In the genomic region with DNA sequence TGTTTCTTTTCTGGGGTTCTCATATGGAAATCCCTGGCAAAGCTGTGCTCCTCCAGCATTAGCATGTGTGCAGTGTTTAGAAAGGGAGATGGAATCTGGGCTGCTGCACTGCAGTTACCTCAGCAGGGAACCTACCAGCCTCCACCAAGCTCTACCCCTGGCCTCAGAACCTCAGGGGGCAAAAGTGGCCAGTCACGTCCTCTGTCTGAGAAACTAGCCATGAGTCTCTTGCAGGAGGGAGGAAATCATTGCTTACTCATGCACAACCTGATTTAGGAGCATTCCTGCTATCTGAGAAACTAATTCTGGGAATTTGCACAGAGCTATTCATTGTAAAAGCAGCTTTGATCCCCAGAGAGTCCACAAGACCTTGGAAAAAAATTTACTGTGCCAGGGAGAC, we compare ENCODE assay signal across 11 cellular contexts.
DNase-seq lines count a peak whose midpoint lies in the region; ATAC-seq, FAIRE-seq and TF ChIP-seq lines count a peak whose summit lies in the region.
"Had no signal": no experiment of that assay in that cellular context is flagged by ENCODE, and none has a peak within 500 bp of the region (broad histone marks: within the 10 kb centered on the region; RNA-seq: fewer than 3 reads in every experiment).

No MANE protein-coding gene starts in this region.

- no peak overlapping the region for H2AFZ ChIP-seq in endothelial cell of umbilical vein (ENCODE audit: low read depth, low read length)

- FAIRE-seq in RCC 7860 (lab: Jason Lieb, UNC) (peak; percentile 93), endothelial cell of umbilical vein (lab: Jason Lieb, UNC) (peak; percentile 87)

- H4K20me1 ChIP-seq in endothelial cell of umbilical vein (replicated peaks; ENCODE audit: control insufficient read depth, extremely low read depth, insufficient read depth, low read length) = no peaks in the 10 kb centered on the region

- H3K36me3 Mint-ChIP-seq in osteocyte (ENCODE audit: unreplicated experiment) = peaks cover 29% of the 10 kb centered on the region

- TF ChIP-seq POLR2A in endothelial cell of umbilical vein (IDR thresholded peaks at IDR 0.05; ENCODE audit: low read depth, low read length) = peak; percentile 46

- H3K9me3 Mint-ChIP-seq in osteocyte (ENCODE audit: unreplicated experiment) = no peaks in the 10 kb centered on the region
- H3K9me3 Mint-ChIP-seq: activated T-helper 1 cell treated with anti-CD3 and anti-CD28 coated beads, Interleukin-12 subunit alpha, Interleukin-12 subunit beta, Interleukin-2, Interleukin-4 antibody, amounts not matched to agents 30 ng/mL and 10 ng/mL and 1 ng/mL, durations not matched to agents 14 hours and 24 hours and 36 hours had no signal

- intact Hi-C loops in endothelial cell of umbilical vein (cut with micrococcal nuclease) = loop anchor here (1.0 kb wide), 1 partner anchor 8 kb away; no protein-coding TSS in a partner anchor

- no peaks in the 10 kb centered on the region for H3K9me3 ChIP-seq in endothelial cell of umbilical vein (replicated peaks; ENCODE audit: control insufficient read depth, insufficient read depth, low read length)
- H3K9me3 ChIP-seq: esophagus squamous epithelium had no signal

- peaks cover 98% of the 10 kb centered on the region for H3K4me1 Mint-ChIP-seq in osteocyte (ENCODE audit: unreplicated experiment)

- no peaks in the 10 kb centered on the region for H3K27me3 Mint-ChIP-seq in osteocyte (ENCODE audit: unreplicated experiment)

- CTCF ChIA-PET in endothelial cell of umbilical vein (lab: Charles Lee) = interaction anchor here (0.7 to 14.5 kb wide), 12 partner anchors 9 to 236 kb away, joined by 3 to 139 read pairs (median 6); no protein-coding TSS in a partner anchor

- H3K9ac ChIP-seq in endothelial cell of umbilical vein (replicated peaks; ENCODE audit: extremely low read depth, insufficient read depth, low read length) = peak overlapping the region; percentile 55
- H3K9ac ChIP-seq: KMS-11 had no signal

- H3K79me2 ChIP-seq in endothelial cell of umbilical vein (ENCODE audit: control insufficient read depth, insufficient read depth, low read length) = peaks cover 75% of the 10 kb centered on the region

- ATAC-seq in GM21528 (IDR thresholded peaks at IDR 0.05; ENCODE audit: low FRiP score, unreplicated experiment) = no peak
- ATAC-seq in HG03520 (IDR thresholded peaks at IDR 0.05; ENCODE audit: unreplicated experiment) = no peak

- H3K4me1 ChIP-seq in endothelial cell of umbilical vein (ENCODE audit: control insufficient read depth, extremely low read depth, insufficient read depth, low read length) = peaks cover 64% of the 10 kb centered on the region

- no TSS peak for BruUV-seq in endothelial cell of umbilical vein (replicated peaks; lab: Mats Ljungman, UMichigan)

- DNase-seq in EH (ENCODE audit: low read depth) (peak; percentile 99), RCC 7860 (ENCODE audit: low spot score) (peak; percentile 92), endothelial cell of umbilical vein (ENCODE audit: low read depth, low spot score) (peak; percentile 84), osteocyte (ENCODE audit: extremely low spot score, unreplicated experiment) (peak; percentile 77), NCI-H2081 (lab: John Stamatoyannopoulos, UW) (no peak), NCI-H2227 (lab: John Stamatoyannopoulos, UW; ENCODE audit: unreplicated experiment) (no peak)
- DNase-seq: esophagus squamous epithelium had no signal

- peak overlapping the region; percentile 99 for H3K27ac ChIP-seq in endothelial cell of umbilical vein (ENCODE audit: insufficient read depth, low read depth, low read length)
- H3K27ac ChIP-seq: esophagus squamous epithelium, KMS-11 had no signal

- no peaks in the 10 kb centered on the region for H3K27me3 ChIP-seq in endothelial cell of umbilical vein (ENCODE audit: control insufficient read depth in 2 of 2, insufficient read depth in 2 of 2, low read length in 2 of 2)
- H3K27me3 ChIP-seq: esophagus squamous epithelium had no signal

- TF ChIP-seq CTCF in endothelial cell of umbilical vein (IDR thresholded peaks at IDR 0.05; ENCODE audit: extremely low read depth in 1 of 2, insufficient read depth in 1 of 2, low read depth in 1 of 2, low read length in 2 of 2) (no peak), osteocyte (IDR thresholded peaks at IDR 0.05) (no peak)

- H3K27ac Mint-ChIP-seq in osteocyte (ENCODE audit: unreplicated experiment) = peak overlapping the region; percentile 94
- H3K27ac Mint-ChIP-seq: activated T-helper 1 cell treated with anti-CD3 and anti-CD28 coated beads, Interleukin-12 subunit alpha, Interleukin-12 subunit beta, Interleukin-2, Interleukin-4 antibody, amounts not matched to agents 30 ng/mL and 10 ng/mL and 1 ng/mL, durations not matched to agents 14 hours and 24 hours and 36 hours had no signal

- POLR2A ChIA-PET in endothelial cell of umbilical vein (lab: Charles Lee) = interaction anchor here (1.2 kb wide), 1 partner anchor 26 kb away, joined by 3 read pairs; no protein-coding TSS in a partner anchor

- no peak overlapping the region for H3K4me3 ChIP-seq in endothelial cell of umbilical vein (replicated peaks in 1 of 3; ENCODE audit: insufficient read depth in 1 of 3, low read depth in 1 of 3, low read length in 3 of 3)
- H3K4me3 ChIP-seq: esophagus squamous epithelium had no signal

- dilution Hi-C loops in endothelial cell of umbilical vein (cut with MboI; ENCODE audit: extremely low pct_ligation_motif_present, low sequenced_read_pairs) = no loop called here

- peak overlapping the region; percentile 33 for H3K4me2 ChIP-seq in endothelial cell of umbilical vein (ENCODE audit: insufficient read depth, low read length)
- H3K4me2 ChIP-seq: KMS-11 had no signal

- H3K36me3 ChIP-seq in endothelial cell of umbilical vein (ENCODE audit: control insufficient read depth in 2 of 2, extremely low read depth in 1 of 2, insufficient read depth in 2 of 2, low read length in 2 of 2) = no peaks in the 10 kb centered on the region

- H3K4me3 Mint-ChIP-seq in osteocyte (ENCODE audit: unreplicated experiment) = peak overlapping the region; percentile 59
- H3K4me3 Mint-ChIP-seq: activated T-helper 1 cell treated with anti-CD3 and anti-CD28 coated beads, Interleukin-12 subunit alpha, Interleukin-12 subunit beta, Interleukin-2, Interleukin-4 antibody, amounts not matched to agents 30 ng/mL and 10 ng/mL and 1 ng/mL, durations not matched to agents 14 hours and 24 hours and 36 hours had no signal

- no peaks in the 10 kb centered on the region for H3K9me1 ChIP-seq in endothelial cell of umbilical vein (replicated peaks; ENCODE audit: control insufficient read depth, extremely low read depth, insufficient read depth, low read length)

TF ChIP-seq in endothelial cell of umbilical vein, 7 proteins besides CTCF, POLR2A, EP300 and RAD21:
- TF ChIP-seq EZH2 (IDR thresholded peaks at IDR 0.05; ENCODE audit: borderline replicate concordance, low read depth, low read length, severe bottlenecking) = no peak
- TF ChIP-seq GATA2 (IDR thresholded peaks at IDR 0.05; ENCODE audit: insufficient read depth, insufficient read length, low read depth, low read length) = peak; percentile 80
- peak; percentile 80 for TF ChIP-seq POLR2AphosphoS5 (IDR thresholded peaks at IDR 0.05; ENCODE audit: insufficient read depth, low read depth, low read length)
- TF ChIP-seq JUN (IDR thresholded peaks at IDR 0.05; ENCODE audit: borderline replicate concordance, insufficient read depth, insufficient read length, low read depth) = peak; percentile 47
- no peak for TF ChIP-seq MAX (IDR thresholded peaks at IDR 0.05; ENCODE audit: insufficient read depth, insufficient read length)
- no peak for TF ChIP-seq MYC (IDR thresholded peaks at IDR 0.05; ENCODE audit: low read depth, low read length)
- TF ChIP-seq FOS (IDR thresholded peaks at IDR 0.05; ENCODE audit: borderline replicate concordance, insufficient read depth, low read length) = peak; percentile 84

Comparison
In these comparisons a context has a peak if more than half of its experiments do, and no peak if none do; other contexts are left out.
1. DNase-seq: peak in EH (single experiment), RCC 7860 (single experiment), endothelial cell of umbilical vein (single experiment) and osteocyte (single experiment); none in NCI-H2081 (0 of 2) and NCI-H2227 (single experiment).